Comparison of ENCODE assay signal across 9 cellular contexts in the genomic region with DNA sequence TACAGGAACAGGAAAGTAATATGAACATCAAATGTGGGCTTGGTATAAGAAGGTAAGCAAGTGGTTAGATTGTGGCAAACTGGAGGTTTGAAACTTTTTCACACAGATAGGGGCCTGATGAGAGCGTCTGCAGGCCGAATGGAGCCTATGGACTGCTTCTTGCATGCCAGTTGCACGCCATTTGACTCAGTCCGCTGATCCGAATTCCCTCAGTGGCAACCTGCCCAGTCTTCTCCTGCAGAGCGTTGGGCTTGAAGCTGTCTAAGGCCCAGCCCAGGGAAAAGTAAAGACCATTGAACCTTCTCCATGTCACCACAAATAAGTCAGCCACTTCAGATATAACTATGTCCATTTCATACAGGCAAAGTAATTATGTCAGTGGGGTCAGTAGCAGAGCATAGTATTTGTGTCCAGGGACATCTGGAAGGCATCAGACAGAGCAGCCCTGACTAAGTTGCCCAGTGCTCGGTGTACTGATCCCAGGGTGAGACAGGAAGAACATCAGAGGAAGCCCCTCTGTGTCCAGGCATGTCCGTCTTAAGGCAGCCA. TPM values are rescaled to one million over a fixed set of nuclear protein-coding genes. Genes with fewer than 3 reads are reported as not detected.
DNase-seq lines count a peak whose midpoint lies in the region; ATAC-seq and TF ChIP-seq lines count a peak whose summit lies in the region.
"Had no signal": no experiment of that assay in that cellular context is flagged by ENCODE, and none has a peak within 500 bp of the region (broad histone marks: within the 10 kb centered on the region; RNA-seq: fewer than 3 reads in every experiment).

No MANE protein-coding gene starts in this region.

- DNase-seq in heart right ventricle (peak in 1 of 2 donors; percentile 52), left cardiac atrium (no peak), thyroid gland (peak; percentile 64 to 82), nephron progenitor cell (no peak), dedifferentiated amniotic fluid mesenchymal stem cell (ENCODE audit: extremely low spot score) (no peak)
- DNase-seq: NCI-H446 treated with DMSO at 0.1 percent for 48 hours had no signal

- peak overlapping the region; percentile 67 for H3K4me3 Mint-ChIP-seq in activated naive CD8-positive, alpha-beta T cell
- no peak overlapping the region for H3K4me3 Mint-ChIP-seq in nephron progenitor cell

- H3K36me3 ChIP-seq in heart right ventricle, result peaks cover 0 to 71% (median 14%) of the 10 kb centered on the region in 9 donors
- H3K36me3 ChIP-seq in thyroid gland, result peaks cover 0 to 5% of the 10 kb centered on the region in 2 donors

- intact Hi-C loops in heart right ventricle (cut with DNase I), result loop anchor here in 3 of 10 donors (5.0 kb wide), 1 partner anchor 47 kb away; a partner anchor contains a TSS
- intact Hi-C loops in left cardiac atrium (cut with DNase I), result no loop called here
- intact Hi-C loops in thyroid gland (cut with DNase I), result no loop called here

- ATAC-seq in heart right ventricle (peak in 1 of 8 donors; percentile 28), left cardiac atrium (no peak), HG03342 (IDR thresholded peaks at IDR 0.05; ENCODE audit: unreplicated experiment) (no peak)

- H3K27ac Mint-ChIP-seq in activated naive CD8-positive, alpha-beta T cell, result peak overlapping the region; percentile 99
- H3K27ac Mint-ChIP-seq in nephron progenitor cell, result no peak overlapping the region

- no peaks in the 10 kb centered on the region for H3K9me3 ChIP-seq in heart right ventricle
- no peaks in the 10 kb centered on the region for H3K9me3 ChIP-seq in thyroid gland

- H3K36me3 Mint-ChIP-seq in activated naive CD8-positive, alpha-beta T cell, result peaks cover 15% of the 10 kb centered on the region
- H3K36me3 Mint-ChIP-seq in nephron progenitor cell (ENCODE audit: low read depth), result peaks cover 45% of the 10 kb centered on the region

- H3K4me1 ChIP-seq in heart right ventricle (peaks cover 17 to 99% (median 85%) of the 10 kb centered on the region in 9 donors), thyroid gland (peaks cover 59 to 69% of the 10 kb centered on the region in 2 donors)

- H3K4me3 ChIP-seq in heart right ventricle (no peak overlapping the region), thyroid gland (replicated peaks in 1 of 3) (no peak overlapping the region)

- no peak for TF ChIP-seq POLR2A in thyroid gland (IDR thresholded peaks at IDR 0.05)

- 49 to 60% methylated on average over 8 of the region's 8 CpGs for WGBS in heart right ventricle, 2 donors
- 43 to 73% methylated on average over 7 to 8 of the region's 8 CpGs for WGBS in thyroid gland, 2 donors

- H3K27ac ChIP-seq in heart right ventricle (peak overlapping the region in 9 of 10 donors; percentile 49 to 99 (median 97)), layer of hippocampus (ENCODE audit: low read depth, low read length) (peak overlapping the region; percentile 1), thyroid gland (peak overlapping the region; percentile 86 to 98 (median 93))

- no peak for TF ChIP-seq CTCF in heart right ventricle (IDR thresholded peaks at IDR 0.05)
- no peak for TF ChIP-seq CTCF in thyroid gland (IDR thresholded peaks at IDR 0.05)
- no peak for TF ChIP-seq CTCF in nephron progenitor cell (IDR thresholded peaks at IDR 0.05)

- H3K27me3 ChIP-seq in heart right ventricle (no peaks in the 10 kb centered on the region), layer of hippocampus (ENCODE audit: control insufficient read depth, insufficient read depth, low read length) (no peaks in the 10 kb centered on the region), thyroid gland (no peaks in the 10 kb centered on the region)

- H3K4me1 Mint-ChIP-seq in activated naive CD8-positive, alpha-beta T cell (ENCODE audit: low read depth), result peaks cover 81% of the 10 kb centered on the region
- peaks cover 87% of the 10 kb centered on the region for H3K4me1 Mint-ChIP-seq in nephron progenitor cell

- H3K27me3 Mint-ChIP-seq in activated naive CD8-positive, alpha-beta T cell, result no peaks in the 10 kb centered on the region
- no peaks in the 10 kb centered on the region for H3K27me3 Mint-ChIP-seq in nephron progenitor cell (ENCODE audit: low read depth, poor library complexity)

- no peaks in the 10 kb centered on the region for H3K9me3 Mint-ChIP-seq in activated naive CD8-positive, alpha-beta T cell (ENCODE audit: low read depth)
- H3K9me3 Mint-ChIP-seq in nephron progenitor cell, result peaks cover 8% of the 10 kb centered on the region

RNA-seq across cellular contexts. Expression of a gene that starts 45.9 kb away (rescaled TPM):
- total RNA-seq in heart right ventricle, result 100 to 1,000 TPM in 8 of 10 donors, 10 to 100 TPM in 2; 86.8 to 156 (median 139) TPM
- 10 to 100 TPM; 14.7 to 21.3 TPM for polyA plus RNA-seq in heart right ventricle
- total RNA-seq in left cardiac atrium, result 10 to 100 TPM; 62.9 to 72.6 TPM
- total RNA-seq in thyroid gland, result 100 to 1,000 TPM; 143 to 185 (median 165) TPM

Comparison
In these comparisons a context has a peak if more than half of its experiments do, and no peak if none do; other contexts are left out.
1. DNase-seq: peak in thyroid gland (2 of 2); none in left cardiac atrium (single experiment), nephron progenitor cell (single experiment) and dedifferentiated amniotic fluid mesenchymal stem cell (single experiment).
2. H3K27ac ChIP-seq: peak in every context shown above with its lines; median percentile 97 in heart right ventricle; 93 in thyroid gland; 1 in layer of hippocampus.